ENCODE assay signal across 4 cellular contexts in genomic region chr16:19901164-19901563, GRCh38.
"Had no signal": no experiment of that assay in that cellular context is flagged by ENCODE, and none has a peak within 500 bp of the region (broad histone marks: within the 10 kb centered on the region; RNA-seq: fewer than 3 reads in every experiment).

No MANE protein-coding gene starts in this region.

- DNase-seq: H9, HCEC 1CT, IMR-90 had no signal

- H3K4me3 Mint-ChIP-seq: GM23338, H9 had no signal

- H3K4me2 ChIP-seq: GM23338 had no signal

- H3K4me3 ChIP-seq: GM23338 had no signal

- H3K9me3 Mint-ChIP-seq: GM23338 had no signal

- H3K27ac Mint-ChIP-seq: GM23338, H9 had no signal

- H2AFZ ChIP-seq: GM23338 had no signal
